Comparison of ENCODE assay signal across 8 cellular contexts in genomic region chr3:103295974-103296570, GRCh38.
DNase-seq lines count a peak whose midpoint lies in the region; ATAC-seq and TF ChIP-seq lines count a peak whose summit lies in the region.
"Had no signal": no experiment of that assay in that cellular context is flagged by ENCODE, and none has a peak within 500 bp of the region (broad histone marks: within the 10 kb centered on the region; RNA-seq: fewer than 3 reads in every experiment).

No MANE protein-coding gene starts in this region.

- H3K9me3 ChIP-seq in gastroesophageal sphincter = no peaks in the 10 kb centered on the region

- H3K27ac ChIP-seq in gastroesophageal sphincter = no peak overlapping the region

- H3K27me3 ChIP-seq in gastroesophageal sphincter = no peaks in the 10 kb centered on the region

- intact Hi-C loops in CD14-positive monocyte (cut with micrococcal nuclease) = no loop called here

- TF ChIP-seq POLR2A in NB4 (IDR thresholded peaks at IDR 0.05; ENCODE audit: extremely low read depth, insufficient read length) (no peak), gastroesophageal sphincter (IDR thresholded peaks at IDR 0.05) (no peak)

- H3K4me3 ChIP-seq in NB4 (ENCODE audit: low read depth, low read length) (no peak overlapping the region), gastroesophageal sphincter (no peak overlapping the region)

- peak; percentile 31 for DNase-seq in NB4 (ENCODE audit: low read depth)
- DNase-seq in non-pigmented ciliary epithelial cell (ENCODE audit: low read depth) = peak; percentile 9
- no peak for DNase-seq in CD14-positive monocyte (ENCODE audit: low spot score)

- ATAC-seq in gastroesophageal sphincter (no peak), HG03045 (IDR thresholded peaks at IDR 0.05; ENCODE audit: unreplicated experiment) (no peak)
- ATAC-seq: activated naive CD4-positive, alpha-beta T cell treated with anti-CD3 and anti-CD28 coated beads, Interleukin-2, amount 50 U/mL, for 72 hours had no signal

- 67 to 68% methylated on average over 2 of the region's 2 CpGs for WGBS in gastroesophageal sphincter (ENCODE audit: low coverage in 1 of 2), 2 donors

- peaks cover 11% of the 10 kb centered on the region for H3K4me1 Mint-ChIP-seq in brain
- H3K4me1 Mint-ChIP-seq in CD14-positive monocyte = no peaks in the 10 kb centered on the region

- H3K9me3 Mint-ChIP-seq in brain (peaks cover 4 to 14% (median 5%) of the 10 kb centered on the region in 5 experiments), CD14-positive monocyte (peaks cover 0 to 2% (median 0%) of the 10 kb centered on the region in 7 donors)

- H3K36me3 Mint-ChIP-seq in brain = peaks cover 3% of the 10 kb centered on the region
- no peaks in the 10 kb centered on the region for H3K36me3 Mint-ChIP-seq in CD14-positive monocyte
- H3K36me3 Mint-ChIP-seq: activated naive CD4-positive, alpha-beta T cell treated with anti-CD3 and anti-CD28 coated beads, Interleukin-2, amount 50 U/mL, for 72 hours had no signal

- H3K27me3 Mint-ChIP-seq in brain (peaks cover 3% of the 10 kb centered on the region), CD14-positive monocyte (ENCODE audit: low read depth in 3 of 3) (no peaks in the 10 kb centered on the region)

- no peaks in the 10 kb centered on the region for H3K4me1 ChIP-seq in gastroesophageal sphincter

- TF ChIP-seq EP300 in gastroesophageal sphincter (IDR thresholded peaks at IDR 0.05) = no peak

- no peaks in the 10 kb centered on the region for H3K36me3 ChIP-seq in gastroesophageal sphincter

- H3K27ac Mint-ChIP-seq in brain = no peak overlapping the region
- no peak overlapping the region for H3K27ac Mint-ChIP-seq in CD14-positive monocyte
- H3K27ac Mint-ChIP-seq: activated naive CD4-positive, alpha-beta T cell treated with anti-CD3 and anti-CD28 coated beads, Interleukin-2, amount 50 U/mL, for 72 hours had no signal

- peak; percentile 31 for TF ChIP-seq CTCF in GM12873 (IDR thresholded peaks at IDR 0.05; ENCODE audit: insufficient read depth, low read depth, low read length, missing control alignments)
- peak; percentile 8 for TF ChIP-seq CTCF in NB4 (IDR thresholded peaks at IDR 0.05; ENCODE audit: low read depth, low read length)
- TF ChIP-seq CTCF in brain (conservative IDR thresholded peaks at IDR 0.05) = peak; percentile 60 to 73
- TF ChIP-seq CTCF in CD14-positive monocyte (IDR thresholded peaks at IDR 0.05) = no peak
- no peak for TF ChIP-seq CTCF in gastroesophageal sphincter (IDR thresholded peaks at IDR 0.05)

- H3K4me3 Mint-ChIP-seq in brain (no peak overlapping the region), CD14-positive monocyte (no peak overlapping the region)

Comparison
In these comparisons a context has a peak if more than half of its experiments do, and no peak if none do; other contexts are left out.
1. CTCF ChIP-seq: peak in GM12873 (single experiment), NB4 (single experiment) and brain (2 of 2); none in CD14-positive monocyte (single experiment) and gastroesophageal sphincter (0 of 4).